19 cellular contexts compared by ENCODE assay signal in genomic region chr10:68816796-68817412, GRCh38. TPM values are rescaled to one million over a fixed set of nuclear protein-coding genes. Genes with fewer than 3 reads are reported as not detected.
DNase-seq lines count a peak whose midpoint lies in the region; ATAC-seq, FAIRE-seq and TF ChIP-seq lines count a peak whose summit lies in the region.
"Had no signal": no experiment of that assay in that cellular context is flagged by ENCODE, and none has a peak within 500 bp of the region (broad histone marks: within the 10 kb centered on the region; RNA-seq: fewer than 3 reads in every experiment).

No MANE protein-coding gene starts in this region.

- peak; percentile 87 for ATAC-seq in RWPE2 (ENCODE audit: low read depth)
- ATAC-seq in foreskin keratinocyte, result peak; percentile 67
- no peak for ATAC-seq in GM21447 (IDR thresholded peaks at IDR 0.05; ENCODE audit: unreplicated experiment)
- ATAC-seq: HCT116 had no signal

- peak; percentile 77 for FAIRE-seq in urothelium cell line (lab: Jason Lieb, UNC)

- H3K18ac ChIP-seq in H9 (ENCODE audit: insufficient read length, low read depth, low read length), result no peak overlapping the region

- H4K5ac ChIP-seq in H9 (ENCODE audit: insufficient read length, low read depth, low read length), result no peak overlapping the region

- TF ChIP-seq CTCF in RWPE2 (IDR thresholded peaks at IDR 0.05; ENCODE audit: poor library complexity, severe bottlenecking), result no peak
- TF ChIP-seq CTCF in foreskin keratinocyte (conservative IDR thresholded peaks at IDR 0.05), result no peak
- TF ChIP-seq CTCF in H9 (conservative IDR thresholded peaks at IDR 0.05), result no peak

- H2BK20ac ChIP-seq in H9 (ENCODE audit: low read depth, low read length, poor library complexity, severe bottlenecking), result no peak overlapping the region

- peak overlapping the region; percentile 56 for H3K27ac ChIP-seq in RWPE2 (ENCODE audit: poor library complexity, severe bottlenecking)
- no peak overlapping the region for H3K27ac ChIP-seq in foreskin keratinocyte
- no peak overlapping the region for H3K27ac ChIP-seq in H9 (ENCODE audit: insufficient read length, low read depth, low read length)
- H3K27ac ChIP-seq: Peyer's patch had no signal

- H2BK15ac ChIP-seq in H9 (ENCODE audit: low read depth, low read length), result no peak overlapping the region

- H2AK5ac ChIP-seq in H9 (ENCODE audit: insufficient read length, low read length), result no peak overlapping the region

- H3K27ac Mint-ChIP-seq in H9 (no peak overlapping the region), immature natural killer cell (peak overlapping the region in 1 of 6 donors; percentile 2)
- H3K27ac Mint-ChIP-seq: CD4-positive, CD25-positive, alpha-beta regulatory T cell had no signal

- H2BK5ac ChIP-seq in H9 (ENCODE audit: insufficient read length, low read length), result no peak overlapping the region

- no peaks in the 10 kb centered on the region for H3K27me3 Mint-ChIP-seq in H9 (ENCODE audit: low read depth)
- H3K27me3 Mint-ChIP-seq in immature natural killer cell (ENCODE audit: low read depth in 3 of 3), result peaks cover 0 to 3% (median 0%) of the 10 kb centered on the region in 3 donors

- H3K56ac ChIP-seq in H9 (ENCODE audit: insufficient read length, low read depth, low read length), result no peak overlapping the region

- no peak overlapping the region for H3K4me3 ChIP-seq in RWPE2 (ENCODE audit: severe bottlenecking)
- H3K4me3 ChIP-seq: MG63, Peyer's patch had no signal

- no peak overlapping the region for H4K91ac ChIP-seq in H9 (ENCODE audit: insufficient read length, low read depth, low read length)

- DNase-seq in LoVo (ENCODE audit: low spot score), result peak; percentile 66
- DNase-seq in RWPE2 (ENCODE audit: low spot score), result no peak
- peak; percentile 80 to 92 for DNase-seq in foreskin keratinocyte
- no peak for DNase-seq in urothelium cell line (ENCODE audit: low spot score)
- DNase-seq in H9, result no peak
- no peak for DNase-seq in immature natural killer cell
- DNase-seq: CD4-positive, CD25-positive, alpha-beta regulatory T cell; KG1; MG63; NCI-H1092; NCI-H146; NCI-H2081; NCI-H2227 treated with DMSO at 0.1 percent for 48 hours; NCI-H524; Peyer's patch; SHP77; SK-N-SH had no signal

- H3K23me2 ChIP-seq in H9 (ENCODE audit: insufficient read length, low read depth, low read length, poor library complexity, severe bottlenecking), result no peaks in the 10 kb centered on the region

- H3K27me3 ChIP-seq in RWPE2 (ENCODE audit: insufficient read depth, poor library complexity, severe bottlenecking) (no peaks in the 10 kb centered on the region), foreskin keratinocyte (no peaks in the 10 kb centered on the region), H9 (ENCODE audit: insufficient read depth, low read length) (no peaks in the 10 kb centered on the region)
- H3K27me3 ChIP-seq: MG63, Peyer's patch had no signal

- H2AFZ ChIP-seq in H9 (ENCODE audit: low read length), result no peak overlapping the region

- no peaks in the 10 kb centered on the region for H3K36me3 ChIP-seq in RWPE2 (ENCODE audit: low read depth)
- H3K36me3 ChIP-seq: MG63, Peyer's patch had no signal

- H3K79me2 ChIP-seq in H9 (ENCODE audit: insufficient read depth, low read length), result no peaks in the 10 kb centered on the region

- H3K4me3 Mint-ChIP-seq in H9 (no peak overlapping the region; a peak in 1 of 5 replicates), immature natural killer cell (no peak overlapping the region)
- H3K4me3 Mint-ChIP-seq: CD4-positive, CD25-positive, alpha-beta regulatory T cell had no signal

- H3K9ac ChIP-seq in H9 (ENCODE audit: extremely low read depth, insufficient read length, low read length), result no peak overlapping the region
- H3K9ac ChIP-seq: SK-N-SH had no signal

- H3K4me1 Mint-ChIP-seq in H9, result peaks cover 5 to 15% of the 10 kb centered on the region in 2 experiments
- H3K4me1 Mint-ChIP-seq in immature natural killer cell, result no peaks in the 10 kb centered on the region
- H3K4me1 Mint-ChIP-seq: CD4-positive, CD25-positive, alpha-beta regulatory T cell had no signal

- H3K36me3 Mint-ChIP-seq in H9 (ENCODE audit: insufficient read depth in 1 of 3, low read depth in 3 of 3) (no peaks in the 10 kb centered on the region), immature natural killer cell (no peaks in the 10 kb centered on the region)
- H3K36me3 Mint-ChIP-seq: CD4-positive, CD25-positive, alpha-beta regulatory T cell had no signal

- H3K4me2 ChIP-seq in H9 (ENCODE audit: insufficient read depth, insufficient read length, low read length), result no peak overlapping the region
- H3K4me2 ChIP-seq: SK-N-SH had no signal

- H3T11ph ChIP-seq in H9 (ENCODE audit: low read length), result no peak overlapping the region

- no peaks in the 10 kb centered on the region for H3K9me3 Mint-ChIP-seq in H9
- no peaks in the 10 kb centered on the region for H3K9me3 Mint-ChIP-seq in immature natural killer cell

- no peaks in the 10 kb centered on the region for H3K79me1 ChIP-seq in H9 (ENCODE audit: insufficient read depth, low read depth, low read length, poor library complexity, severe bottlenecking)

- no peak overlapping the region for H4K8ac ChIP-seq in H9 (replicated peaks; ENCODE audit: insufficient read length, low read depth, low read length)

- H3K4ac ChIP-seq in H9 (ENCODE audit: low read depth, low read length), result no peak overlapping the region

- H2BK12ac ChIP-seq in H9 (ENCODE audit: insufficient read length, low read depth, low read length), result no peak overlapping the region

- H4K20me1 ChIP-seq in H9 (ENCODE audit: control insufficient read depth, insufficient read depth, insufficient read length), result no peaks in the 10 kb centered on the region

- no peak overlapping the region for H3K23ac ChIP-seq in H9 (ENCODE audit: insufficient read length, low read depth, low read length)

- WGBS in H9 (ENCODE audit: extremely low coverage, insufficient read length, low lambda C conversion rate), result no CpG with 5 or more reads among the region's 4 CpGs

- H3K4me1 ChIP-seq in RWPE2 (ENCODE audit: insufficient read depth, poor library complexity, severe bottlenecking) (peaks cover 11% of the 10 kb centered on the region), foreskin keratinocyte (peaks cover 13% of the 10 kb centered on the region), H9 (ENCODE audit: insufficient read depth, low read length) (no peaks in the 10 kb centered on the region)
- H3K4me1 ChIP-seq: Peyer's patch had no signal

- no peak overlapping the region for H3K14ac ChIP-seq in H9 (ENCODE audit: insufficient read depth, low read length)

- H3K9me3 ChIP-seq in RWPE2 (ENCODE audit: severe bottlenecking) (no peaks in the 10 kb centered on the region), H9 (ENCODE audit: control insufficient read depth, low read depth, low read length) (no peaks in the 10 kb centered on the region)
- H3K9me3 ChIP-seq: MG63, Peyer's patch, SK-N-SH had no signal

- H2BK120ac ChIP-seq in H9 (ENCODE audit: low read depth, low read length, poor library complexity, severe bottlenecking), result no peak overlapping the region

RNA-seq across cellular contexts. Expression of gene STOX1, which starts 10.4 kb away (rescaled TPM):
- total RNA-seq in foreskin keratinocyte (0.14 and 0.17 TPM in 2 replicates), H9 (2021) (5.8 and 5.9 TPM in 2 replicates)
- polyA plus RNA-seq in foreskin keratinocyte (0.02 and 0.18 TPM in 2 replicates), immature natural killer cell (not detected)

Comparison
In these comparisons a context has a peak if more than half of its experiments do, and no peak if none do; other contexts are left out.
1. DNase-seq: peak in LoVo (single experiment) and foreskin keratinocyte (2 of 2); none in RWPE2 (single experiment), urothelium cell line (single experiment), H9 (single experiment) and immature natural killer cell (0 of 3).